1 cellular context compared by ENCODE assay signal in genomic region chr15:88644741-88645140, GRCh38.
TF ChIP-seq lines count a peak whose summit lies in the region.

No MANE protein-coding gene starts in this region.

TF ChIP-seq in GM23338, 12 proteins besides CTCF, POLR2A, EP300 and RAD21:
- TF ChIP-seq ZNF462 (CRISPR knock-in tag; IDR thresholded peaks at IDR 0.05) = no peak
- TF ChIP-seq EZH2 (IDR thresholded peaks at IDR 0.05; ENCODE audit: low read depth, unreplicated experiment) = no peak
- no peak for TF ChIP-seq JUNB (IDR thresholded peaks at IDR 0.05; ENCODE audit: unreplicated experiment)
- TF ChIP-seq ZNF331 (CRISPR knock-in tag; IDR thresholded peaks at IDR 0.05; ENCODE audit: low read depth) = no peak
